8 cellular contexts compared by ENCODE assay signal in the genomic region with DNA sequence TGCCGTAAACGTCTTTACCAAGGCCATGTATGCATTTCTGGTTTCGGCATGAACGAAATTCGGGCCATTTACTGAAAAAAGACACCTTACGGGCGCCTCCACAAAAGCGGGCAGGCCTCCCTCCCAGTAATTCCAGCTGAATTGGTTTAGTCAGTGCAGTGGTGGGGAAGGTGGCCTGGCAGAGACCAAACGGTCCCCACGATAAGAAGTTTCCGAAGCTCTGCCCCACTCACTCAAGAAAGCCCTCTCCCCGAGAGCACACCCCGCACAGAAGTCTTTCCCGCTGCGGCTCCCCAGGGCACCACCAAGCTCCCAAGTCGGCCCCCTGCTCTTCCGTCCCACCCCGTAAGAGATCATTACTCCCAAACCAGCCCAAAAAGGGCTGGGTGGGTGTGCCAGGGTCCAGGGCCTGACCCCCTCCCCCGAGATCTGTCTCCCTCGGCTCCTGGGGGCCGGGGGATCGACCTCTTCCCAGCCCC.
DNase-seq lines count a peak whose midpoint lies in the region; ATAC-seq and TF ChIP-seq lines count a peak whose summit lies in the region.

No MANE protein-coding gene starts in this region.

- H3K36me3 ChIP-seq in ascending aorta, result no peaks in the 10 kb centered on the region
- H3K36me3 ChIP-seq in iPS-20b (ENCODE audit: insufficient read depth, low read depth, low read length), result peaks cover 4% of the 10 kb centered on the region; the same call in 1 of the 2 replicates

- H3K4me3 ChIP-seq in LNCaP clone FGC (ENCODE audit: low read depth, low read length) (peak overlapping the region; percentile 83), ascending aorta (peak overlapping the region; percentile 74 to 99), iPS-20b (ENCODE audit: low read length) (peak overlapping the region; percentile 82)

- peak overlapping the region; percentile 80 to 93 for H3K27ac ChIP-seq in ascending aorta
- peak overlapping the region; percentile 60 for H3K27ac ChIP-seq in iPS-20b (ENCODE audit: low read length)

- TF ChIP-seq CTCF in LNCaP clone FGC (IDR thresholded peaks at IDR 0.05; ENCODE audit: control insufficient read depth, extremely low read depth, insufficient read depth), result no peak
- no peak for TF ChIP-seq CTCF in ascending aorta (IDR thresholded peaks at IDR 0.05)

- peaks cover 0 to 25% of the 10 kb centered on the region in 2 donors for H3K4me1 ChIP-seq in ascending aorta
- peaks cover 36% of the 10 kb centered on the region; the same call in 1 of the 2 replicates for H3K4me1 ChIP-seq in iPS-20b (ENCODE audit: insufficient read depth, low read length)

- H3K27me3 ChIP-seq in ascending aorta (no peaks in the 10 kb centered on the region), iPS-20b (ENCODE audit: insufficient read depth, low read length) (no peaks in the 10 kb centered on the region)

- peak overlapping the region; percentile 85 for H3K9ac ChIP-seq in iPS-20b (ENCODE audit: low read depth, low read length)

- no peak for ATAC-seq in GM21390 (IDR thresholded peaks at IDR 0.05; ENCODE audit: unreplicated experiment)

- intact Hi-C loops in ascending aorta (cut with DNase I), result loop anchor here (5.0 to 10.0 kb wide), 5 partner anchors 229 to 1908 kb away; partner anchors contain the start of genes ALDH1B1, GNE, ZBTB5 and ZCCHC7

- H3K9me3 ChIP-seq in ascending aorta (no peaks in the 10 kb centered on the region), iPS-20b (ENCODE audit: insufficient read depth, low read depth, low read length) (no peaks in the 10 kb centered on the region)

- peak; percentile 38 for DNase-seq in stimulated activated CD4-positive, alpha-beta T cell treated with anti-CD3 and anti-CD28 coated beads, Interleukin-15, amount 100 ng/mL, for 24 hours
- no peak for DNase-seq in stimulated activated CD4-positive, alpha-beta T cell treated with anti-CD3 and anti-CD28 coated beads, Interleukin-2, amount 100 ng/mL, for 48 hours
- DNase-seq in LNCaP clone FGC (ENCODE audit: low read depth) (no peak), ascending aorta (ENCODE audit: low spot score in 2 of 2) (no peak), cerebellum (ENCODE audit: low spot score) (no peak)
- peak; percentile 20 for DNase-seq in stimulated activated CD4-positive, alpha-beta T cell treated with anti-CD3 and anti-CD28 coated beads, Interleukin-4, amount 100 ng/mL, for 24 hours

Comparison
In these comparisons a context has a peak if more than half of its experiments do, and no peak if none do; other contexts are left out.
1. DNase-seq: peak in stimulated activated CD4-positive, alpha-beta T cell treated with anti-CD3 and anti-CD28 coated beads, Interleukin-15, amount 100 ng/mL, for 24 hours (single experiment) and stimulated activated CD4-positive, alpha-beta T cell treated with anti-CD3 and anti-CD28 coated beads, Interleukin-4, amount 100 ng/mL, for 24 hours (single experiment); none in stimulated activated CD4-positive, alpha-beta T cell treated with anti-CD3 and anti-CD28 coated beads, Interleukin-2, amount 100 ng/mL, for 48 hours (0 of 2), LNCaP clone FGC (single experiment), ascending aorta (0 of 2) and cerebellum (single experiment).
2. Peak in every context shown above with its lines, with median percentiles within 50 percentile points of each other: H3K4me3 ChIP-seq.